ENCODE assay signal across 1 cellular context in the genomic region with DNA sequence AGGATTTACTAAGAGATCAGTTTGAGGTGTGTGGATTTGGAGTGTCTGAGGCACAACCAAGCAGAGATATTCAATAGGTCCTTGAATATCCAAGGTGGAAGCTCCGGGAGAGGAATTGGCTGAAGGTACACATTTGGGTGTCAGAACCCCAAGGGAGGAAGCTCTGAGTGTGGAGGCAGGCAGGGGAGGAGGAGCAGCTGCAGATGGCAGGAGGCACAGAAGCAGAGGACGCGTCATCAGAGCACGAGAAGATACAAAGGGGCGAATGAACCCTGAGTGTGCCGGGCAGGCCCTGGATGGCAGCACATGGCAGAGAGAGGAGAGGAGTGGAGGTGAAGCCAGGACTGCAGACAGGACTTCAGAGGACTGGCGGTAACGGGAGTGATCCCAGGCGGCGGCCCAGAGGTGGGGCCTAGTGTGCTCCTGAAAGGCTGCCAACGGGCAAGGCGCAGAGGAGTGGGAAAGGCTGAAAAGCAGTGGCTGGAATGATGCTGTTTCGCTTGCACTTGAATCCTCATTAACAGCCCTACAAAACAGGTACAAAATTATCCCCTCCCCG.
TF ChIP-seq lines count a peak whose summit lies in the region.

No MANE protein-coding gene starts in this region.

TF ChIP-seq in H1, 55 proteins besides CTCF, POLR2A, EP300 and RAD21:
- TF ChIP-seq ZNF274 (IDR thresholded peaks at IDR 0.05; ENCODE audit: borderline replicate concordance, extremely low read depth, low read length) (no peak), ASH2L (IDR thresholded peaks at IDR 0.05; ENCODE audit: low read length) (no peak), EZH2 (IDR thresholded peaks at IDR 0.05; ENCODE audit: low read depth, low read length, severe bottlenecking) (no peak), KDM4A (IDR thresholded peaks at IDR 0.05; ENCODE audit: low read depth, low read length, severe bottlenecking) (no peak), SIRT6 (IDR thresholded peaks at IDR 0.05; ENCODE audit: low read length) (no peak), YY1 (IDR thresholded peaks at IDR 0.05; ENCODE audit: low read depth, low read length) (no peak), NANOG (IDR thresholded peaks at IDR 0.05; ENCODE audit: insufficient read depth, low read depth, low read length, poor library complexity, severe bottlenecking) (no peak)
